1 cellular context compared by ENCODE assay signal in genomic region chr7:106812027-106812643, GRCh38.
TF ChIP-seq lines count a peak whose summit lies in the region.

No MANE protein-coding gene starts in this region.

TF ChIP-seq in K562, 482 proteins besides CTCF, POLR2A, EP300 and RAD21 (continued from another document and continues in another):
- TF ChIP-seq ZNF609 (CRISPR knock-in tag; IDR thresholded peaks at IDR 0.05; ENCODE audit: borderline replicate concordance): no peak
- no peak for TF ChIP-seq GMEB1 (CRISPR knock-in tag; IDR thresholded peaks at IDR 0.05)
- TF ChIP-seq ZNF3 (CRISPR knock-in tag; IDR thresholded peaks at IDR 0.05): no peak
- no peak for TF ChIP-seq JUNB (CRISPR knock-in tag; conservative IDR thresholded peaks at IDR 0.05)
- TF ChIP-seq ZNF318 (IDR thresholded peaks at IDR 0.05; ENCODE audit: borderline replicate concordance in 1 of 2, low read depth in 1 of 2): no peak
- no peak for TF ChIP-seq GTF3C2 (IDR thresholded peaks at IDR 0.05; ENCODE audit: borderline replicate concordance, extremely low read depth, insufficient read length)
- no peak for TF ChIP-seq HMG20B (CRISPR knock-in tag; IDR thresholded peaks at IDR 0.05)
- no peak for TF ChIP-seq CSDE1 (IDR thresholded peaks at IDR 0.05)
- TF ChIP-seq POLR2H (tag; IDR thresholded peaks at IDR 0.05; ENCODE audit: low read depth): peak; percentile 44; the same call in 1 of the 2 replicates
- no peak for TF ChIP-seq THAP12 (CRISPR knock-in tag; IDR thresholded peaks at IDR 0.05)
- TF ChIP-seq RHOXF2B (CRISPR knock-in tag; conservative IDR thresholded peaks at IDR 0.05): peak; percentile 18; the same call in 1 of the 2 replicates
- TF ChIP-seq PHTF2 (CRISPR knock-in tag; IDR thresholded peaks at IDR 0.05): no peak
- TF ChIP-seq HSF4 (CRISPR knock-in tag; IDR thresholded peaks at IDR 0.05; ENCODE audit: borderline replicate concordance): peak; percentile 16; the same call in 1 of the 2 replicates
- TF ChIP-seq HDAC8 (tag; IDR thresholded peaks at IDR 0.05): 0 out of 2 replicates have a peak, but pooled peaks have one; percentile 76
- TF ChIP-seq ZBTB7A (IDR thresholded peaks at IDR 0.05; ENCODE audit: borderline replicate concordance, control insufficient read depth, low read depth, low read length): no peak
- no peak for TF ChIP-seq RBM22 (IDR thresholded peaks at IDR 0.05; ENCODE audit: low read depth, low read length, poor library complexity, severe bottlenecking)
- no peak for TF ChIP-seq ZNF431 (CRISPR knock-in tag; IDR thresholded peaks at IDR 0.05)
- no peak for TF ChIP-seq HDGF (IDR thresholded peaks at IDR 0.05)
- no peak for TF ChIP-seq PHF21A (IDR thresholded peaks at IDR 0.05; ENCODE audit: borderline replicate concordance, low read depth)
- TF ChIP-seq LEF1 (IDR thresholded peaks at IDR 0.05): no peak
- TF ChIP-seq ZBTB11 (CRISPR knock-in tag; IDR thresholded peaks at IDR 0.05): peak in 1 of 3 experiments; percentile 31; a peak in 1 of 6 replicates
- TF ChIP-seq SREBF1 (IDR thresholded peaks at IDR 0.05; ENCODE audit: borderline replicate concordance, low read depth, low read length): no peak
- TF ChIP-seq TFAM (CRISPR knock-in tag; conservative IDR thresholded peaks at IDR 0.05): no peak
- TF ChIP-seq KDM4B (IDR thresholded peaks at IDR 0.05; ENCODE audit: borderline replicate concordance in 2 of 2, low read depth in 1 of 2): no peak
- TF ChIP-seq ARID2 (IDR thresholded peaks at IDR 0.05): no peak
